ENCODE assay signal across 20 cellular contexts in genomic region chr10:7385114-7385513, GRCh38.
"Had no signal": no experiment of that assay in that cellular context is flagged by ENCODE, and none has a peak within 500 bp of the region (broad histone marks: within the 10 kb centered on the region; RNA-seq: fewer than 3 reads in every experiment).

No MANE protein-coding gene starts in this region.

- H3K27ac ChIP-seq: coronary artery, esophagus muscularis mucosa, heart left ventricle, upper lobe of left lung, VCaP had no signal

- H3K27ac Mint-ChIP-seq: T-helper 2 cell treated with Interferon-gamma antibody and Interleukin-4, amounts not matched to agents 5 μg/mL and 100 μg/mL, for 36 hours had no signal

- H3K4me1 ChIP-seq: upper lobe of left lung had no signal

- H3K4me3 Mint-ChIP-seq: T-helper 2 cell treated with Interferon-gamma antibody and Interleukin-4, amounts not matched to agents 5 μg/mL and 100 μg/mL, for 36 hours had no signal

- DNase-seq: activated CD4-positive, CD25-positive, alpha-beta regulatory T cell treated with anti-CD3 and anti-CD28 coated beads, Interleukin-2, amount 50 U/mL, for 72 hours; activated effector memory CD4-positive, alpha-beta T cell treated with Interleukin-2 at 50 U/mL for 16 hours; activated T-cell treated with anti-CD3 and anti-CD28 coated beads, Interleukin-2, amount 50 U/mL, for 48 hours; amygdala; cerebellar nuclear complex; heart left ventricle; midbrain; occipital lobe; posterior cingulate gyrus; small intestine; stimulated activated CD4-positive, alpha-beta T cell treated with anti-CD3 and anti-CD28 coated beads, Interleukin-2, amount 100 ng/mL, for 24 hours; stimulated activated naive CD4-positive, alpha-beta T cell; upper lobe of left lung had no signal

- H3K9me3 ChIP-seq: esophagus muscularis mucosa, heart left ventricle, upper lobe of left lung had no signal

- H3K4me3 ChIP-seq: coronary artery, esophagus muscularis mucosa, heart left ventricle, upper lobe of left lung had no signal

- H3K9me3 Mint-ChIP-seq: activated naive CD4-positive, alpha-beta T cell treated with anti-CD3 and anti-CD28 coated beads, Interleukin-2, amount 50 U/mL, for 72 hours; T-helper 2 cell treated with Interferon-gamma antibody and Interleukin-4, amounts not matched to agents 5 μg/mL and 100 μg/mL, for 36 hours had no signal

- ATAC-seq: activated naive CD4-positive, alpha-beta T cell treated with anti-CD3 and anti-CD28 coated beads, Interleukin-2, amount 50 U/mL, for 72 hours; sciatic nerve; SK-N-SH treated with all-trans-retinoic acid at 6 μM for 48 hours had no signal
